27 cellular contexts compared by ENCODE assay signal in the genomic region with DNA sequence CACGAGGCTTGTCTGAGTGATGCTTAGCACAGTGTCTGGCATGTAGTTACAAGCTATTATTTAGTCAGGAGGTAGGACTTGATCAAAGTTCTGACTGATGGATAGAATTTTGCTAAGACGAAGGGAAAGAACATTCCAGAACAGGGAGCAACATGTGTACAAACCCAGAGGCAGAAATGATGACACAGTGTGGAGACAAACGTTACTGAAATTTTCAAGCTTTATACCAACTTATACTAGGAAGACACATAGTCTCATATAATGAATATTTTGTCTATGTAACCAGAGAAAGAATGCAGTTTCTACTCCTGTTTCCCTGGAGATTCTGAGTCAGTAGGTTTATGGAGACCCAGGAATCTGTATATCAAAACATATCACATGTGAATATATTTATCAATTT.
DNase-seq lines count a peak whose midpoint lies in the region; ATAC-seq, FAIRE-seq and TF ChIP-seq lines count a peak whose summit lies in the region.
"Had no signal": no experiment of that assay in that cellular context is flagged by ENCODE, and none has a peak within 500 bp of the region (broad histone marks: within the 10 kb centered on the region; RNA-seq: fewer than 3 reads in every experiment).

No MANE protein-coding gene starts in this region.

- CTCF ChIA-PET in HepG2 (lab: Yijun Ruan, JAX; ENCODE audit: low intra/inter-chr PET ratio, low total read pairs) = no interaction called here

- H3K9me3 ChIP-seq in Karpas-422 (ENCODE audit: low read length) (no peaks in the 10 kb centered on the region), HepG2 (ENCODE audit: low read length) (no peaks in the 10 kb centered on the region)
- H3K9me3 ChIP-seq: BE2C, Caco-2, right atrium auricular region had no signal

- H3K4me3 Mint-ChIP-seq in stimulated activated effector memory CD8-positive, alpha-beta T cell treated with anti-CD3 and anti-CD28 coated beads, Interleukin-12 subunit alpha, Interleukin-12 subunit beta, amount 100 ng/mL, for 72 hours = no peak overlapping the region
- H3K4me3 Mint-ChIP-seq: activated CD4-positive, alpha-beta memory T cell treated with anti-CD3 and anti-CD28 coated beads, Interleukin-2, amount 10 ng/mL, durations not matched to agents 7 days and 5 days had no signal

- H3K36me3 ChIP-seq in bronchial epithelial cell (ENCODE audit: control insufficient read depth, insufficient read depth, low read length) = no peaks in the 10 kb centered on the region
- no peaks in the 10 kb centered on the region for H3K36me3 ChIP-seq in Karpas-422 (ENCODE audit: insufficient read depth, low read length)
- no peaks in the 10 kb centered on the region for H3K36me3 ChIP-seq in HepG2 (replicated peaks in 1 of 2; ENCODE audit: control insufficient read depth in 1 of 2, insufficient read depth in 2 of 2, low read length in 2 of 2)
- H3K36me3 ChIP-seq: BE2C, right atrium auricular region had no signal

- H3K4me1 Mint-ChIP-seq in stimulated activated effector memory CD8-positive, alpha-beta T cell treated with anti-CD3 and anti-CD28 coated beads, Interleukin-12 subunit alpha, Interleukin-12 subunit beta, amount 100 ng/mL, for 72 hours = no peaks in the 10 kb centered on the region
- H3K4me1 Mint-ChIP-seq: activated CD4-positive, alpha-beta memory T cell treated with anti-CD3 and anti-CD28 coated beads, Interleukin-2, amount 10 ng/mL, durations not matched to agents 7 days and 5 days had no signal

- H3K27ac Mint-ChIP-seq in stimulated activated effector memory CD8-positive, alpha-beta T cell treated with anti-CD3 and anti-CD28 coated beads, Interleukin-12 subunit alpha, Interleukin-12 subunit beta, amount 100 ng/mL, for 72 hours = no peak overlapping the region
- H3K27ac Mint-ChIP-seq: activated CD4-positive, alpha-beta memory T cell treated with anti-CD3 and anti-CD28 coated beads, Interleukin-2, amount 10 ng/mL, durations not matched to agents 7 days and 5 days had no signal

- 11% methylated on average over 3 of the region's 3 CpGs for WGBS in HepG2 (ENCODE audit: low lambda C conversion rate)

- intact Hi-C loops in HepG2 (cut with micrococcal nuclease; ENCODE audit: unreplicated experiment) = loop anchor here (10.0 kb wide), 1 partner anchor 104 kb away; no protein-coding TSS in a partner anchor

- H3K4me3 ChIP-seq in bronchial epithelial cell (ENCODE audit: low read depth, low read length) = no peak overlapping the region
- no peak overlapping the region for H3K4me3 ChIP-seq in Karpas-422 (ENCODE audit: low read length)
- H3K4me3 ChIP-seq in HepG2 (replicated peaks in 1 of 3; ENCODE audit: insufficient read depth in 1 of 3, low read depth in 2 of 3, low read length in 3 of 3) = no peak overlapping the region
- H3K4me3 ChIP-seq: lung, right atrium auricular region, SK-N-MC had no signal

- no peaks in the 10 kb centered on the region for H3K36me3 Mint-ChIP-seq in stimulated activated effector memory CD8-positive, alpha-beta T cell treated with anti-CD3 and anti-CD28 coated beads, Interleukin-12 subunit alpha, Interleukin-12 subunit beta, amount 100 ng/mL, for 72 hours

- ATAC-seq in stimulated activated effector memory CD8-positive, alpha-beta T cell treated with anti-CD3 and anti-CD28 coated beads, Interleukin-12 subunit alpha, Interleukin-12 subunit beta, amount 100 ng/mL, for 72 hours = peak; percentile 8
- no peak for ATAC-seq in GM18868 (IDR thresholded peaks at IDR 0.05; ENCODE audit: unreplicated experiment)
- ATAC-seq in HepG2 = no peak
- ATAC-seq in HG03139 (IDR thresholded peaks at IDR 0.05; ENCODE audit: unreplicated experiment) = no peak

- TF ChIP-seq EP300 in HepG2 (IDR thresholded peaks at IDR 0.05; ENCODE audit: low read depth in 2 of 2, low read length in 2 of 2) = no peak
- no peak for TF ChIP-seq EP300 in HepG2 (CRISPR knock-in tag; IDR thresholded peaks at IDR 0.05; ENCODE audit: borderline replicate concordance)

- H4K20me1 ChIP-seq in Karpas-422 (ENCODE audit: insufficient read depth, low read depth, low read length) = no peaks in the 10 kb centered on the region
- no peaks in the 10 kb centered on the region for H4K20me1 ChIP-seq in HepG2 (ENCODE audit: insufficient read depth, low read length)

- FAIRE-seq in H54 (lab: Jason Lieb, UNC) = peak; percentile 50
- peak; percentile 86 for FAIRE-seq in bronchial epithelial cell (lab: Jason Lieb, UNC)
- no peak for FAIRE-seq in HepG2 (lab: Jason Lieb, UNC)
- FAIRE-seq: RCC 7860, urothelium cell line had no signal

- no peaks in the 10 kb centered on the region for H3K27me3 ChIP-seq in bronchial epithelial cell (ENCODE audit: control insufficient read depth, insufficient read depth, low read length)
- H3K27me3 ChIP-seq in Karpas-422 (ENCODE audit: low read length) = no peaks in the 10 kb centered on the region
- no peaks in the 10 kb centered on the region for H3K27me3 ChIP-seq in HepG2 (ENCODE audit: control insufficient read depth in 1 of 2, insufficient read depth in 2 of 2, low read length in 2 of 2)
- H3K27me3 ChIP-seq: right atrium auricular region had no signal

- no TSS peak for BruUV-seq in HepG2 (replicated peaks; lab: Mats Ljungman, UMichigan)

- H3K4me1 ChIP-seq in Karpas-422 (ENCODE audit: low read length) (no peaks in the 10 kb centered on the region), HepG2 (ENCODE audit: insufficient read depth, low read length) (0 out of 2 replicates have a peak, but pooled peaks cover 5% of the 10 kb centered on the region)
- H3K4me1 ChIP-seq: BE2C had no signal

- TF ChIP-seq POLR2A in H54 (IDR thresholded peaks at IDR 0.05; ENCODE audit: low read depth, low read length) (no peak), HepG2 (IDR thresholded peaks at IDR 0.05; ENCODE audit: insufficient read depth in 1 of 2, low read depth in 2 of 2, low read length in 2 of 2) (no peak)

- H3K9me3 Mint-ChIP-seq in stimulated activated effector memory CD8-positive, alpha-beta T cell treated with anti-CD3 and anti-CD28 coated beads, Interleukin-12 subunit alpha, Interleukin-12 subunit beta, amount 100 ng/mL, for 72 hours = no peaks in the 10 kb centered on the region
- H3K9me3 Mint-ChIP-seq: activated CD4-positive, alpha-beta memory T cell treated with anti-CD3 and anti-CD28 coated beads, Interleukin-2, amount 10 ng/mL, durations not matched to agents 7 days and 5 days had no signal

- no peak overlapping the region for H3K9ac ChIP-seq in Karpas-422 (ENCODE audit: low read length)
- no peak overlapping the region for H3K9ac ChIP-seq in HepG2 (ENCODE audit: insufficient read depth, low read depth, low read length)

- H3K4me2 ChIP-seq in Karpas-422 (ENCODE audit: low read depth, low read length, poor library complexity, severe bottlenecking) (no peak overlapping the region), HepG2 (ENCODE audit: low read depth, low read length) (no peak overlapping the region)

- TF ChIP-seq CTCF in bronchial epithelial cell (IDR thresholded peaks at IDR 0.05; ENCODE audit: insufficient read depth, low read length, severe bottlenecking) = no peak
- no peak for TF ChIP-seq CTCF in HepG2 (CRISPR knock-in tag; IDR thresholded peaks at IDR 0.05)

- no peaks in the 10 kb centered on the region for H3K9me2 ChIP-seq in Karpas-422 (replicated peaks; ENCODE audit: insufficient read depth, low read length)

- no peaks in the 10 kb centered on the region for H3K79me2 ChIP-seq in Karpas-422 (ENCODE audit: low read length)
- H3K79me2 ChIP-seq in HepG2 (ENCODE audit: insufficient read depth, low read length) = no peaks in the 10 kb centered on the region

- DNase-seq in H54 (ENCODE audit: insufficient read length, low spot score) (no peak), bronchial epithelial cell (ENCODE audit: low read depth) (peak; percentile 95), fibroblast of the conjunctiva (ENCODE audit: low read depth) (peak; percentile 12), Karpas-422 (no peak), HepG2 (ENCODE audit: low spot score) (no peak)
- DNase-seq in stimulated activated effector memory CD8-positive, alpha-beta T cell treated with anti-CD3 and anti-CD28 coated beads, Interleukin-12 subunit alpha, Interleukin-12 subunit beta, amount 100 ng/mL, for 72 hours (ENCODE audit: low spot score in 2 of 2) = no peak
- DNase-seq: activated CD4-positive, alpha-beta memory T cell treated with anti-CD3 and anti-CD28 coated beads, Interleukin-2, amount 10 ng/mL, durations not matched to agents 7 days and 5 days; activated CD4-positive, CD25-positive, alpha-beta regulatory T cell; amniotic stem cell; BE2C; Caco-2; DND-41; effector CD8-positive, alpha-beta T cell; foreskin melanocyte; hypothalamus; islet precursor cell; NCI-H1930; NK-92 treated with Interleukin-12 subunit alpha and Interleukin-12 subunit beta, amount 100 ng/mL, for 24 hours; occipital lobe; T1000 had no signal

- POLR2A ChIA-PET in HepG2 (lab: Yijun Ruan, JAX) = no interaction called here

- no peak for TF ChIP-seq RAD21 in HepG2 (CRISPR knock-in tag; IDR thresholded peaks at IDR 0.05)

- H2AFZ ChIP-seq in Karpas-422 (ENCODE audit: low read length) (no peak overlapping the region), HepG2 (ENCODE audit: low read length) (no peak overlapping the region)

- H3K27ac ChIP-seq in Karpas-422 (ENCODE audit: low read length) (no peak overlapping the region), HepG2 (ENCODE audit: extremely low read length, insufficient read depth, low read length) (no peak overlapping the region)
- H3K27ac ChIP-seq: right atrium auricular region, SK-N-MC had no signal

- in situ Hi-C loops in HepG2 (cut with HindIII; ENCODE audit: extremely low pct_ligation_motif_present, low pct_unique_long_range_greater_than_20kb) = no loop called here

TF ChIP-seq in HepG2, 621 proteins besides CTCF, POLR2A, EP300 and RAD21 (continues in another document):
- TF ChIP-seq, protein P1, sequence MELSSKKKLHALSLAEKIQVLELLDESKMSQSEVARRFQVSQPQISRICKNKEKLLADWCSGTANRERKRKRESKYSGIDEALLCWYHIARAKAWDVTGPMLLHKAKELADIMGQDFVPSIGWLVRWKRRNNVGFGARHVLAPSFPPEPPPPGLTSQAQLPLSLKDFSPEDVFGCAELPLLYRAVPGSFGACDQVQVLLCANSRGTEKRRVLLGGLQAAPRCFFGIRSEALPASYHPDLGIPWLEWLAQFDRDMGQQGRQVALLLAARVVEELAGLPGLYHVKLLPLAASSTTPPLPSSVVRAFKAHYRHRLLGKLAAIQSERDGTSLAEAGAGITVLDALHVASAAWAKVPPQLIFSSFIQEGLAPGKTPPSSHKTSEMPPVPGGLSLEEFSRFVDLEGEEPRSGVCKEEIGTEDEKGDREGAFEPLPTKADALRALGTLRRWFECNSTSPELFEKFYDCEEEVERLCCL (CRISPR knock-in tag; IDR thresholded peaks at IDR 0.05; ENCODE audit: borderline replicate concordance) = no peak
- TF ChIP-seq ELF4 (CRISPR knock-in tag; IDR thresholded peaks at IDR 0.05; ENCODE audit: borderline replicate concordance) = no peak
- no peak for TF ChIP-seq ZFP36L2 (CRISPR knock-in tag; IDR thresholded peaks at IDR 0.05)

Comparison
In these comparisons a context has a peak if more than half of its experiments do, and no peak if none do; other contexts are left out.
1. DNase-seq: peak in bronchial epithelial cell (single experiment) and fibroblast of the conjunctiva (single experiment); none in H54 (single experiment), stimulated activated effector memory CD8-positive, alpha-beta T cell treated with anti-CD3 and anti-CD28 coated beads, Interleukin-12 subunit alpha, Interleukin-12 subunit beta, amount 100 ng/mL, for 72 hours (0 of 2), Karpas-422 (single experiment) and HepG2 (single experiment).